In genomic region chrX:1239681-1240142, GRCh38 we compare ENCODE assay signal across 9 cellular contexts. TPM values are rescaled to one million over a fixed set of nuclear protein-coding genes. Genes with fewer than 3 reads are reported as not detected.
DNase-seq lines count a peak whose midpoint lies in the region; ATAC-seq, FAIRE-seq and TF ChIP-seq lines count a peak whose summit lies in the region.
"Had no signal": no experiment of that assay in that cellular context is flagged by ENCODE, and none has a peak within 500 bp of the region (broad histone marks: within the 10 kb centered on the region; RNA-seq: fewer than 3 reads in every experiment).

No MANE protein-coding gene starts in this region.

- POLR2A ChIA-PET in T-cell (lab: Charles Lee) = no interaction called here

- CTCF ChIA-PET in T-cell (lab: Charles Lee) = no interaction called here

- peak; percentile 79 for ATAC-seq in GM21528 (IDR thresholded peaks at IDR 0.05; ENCODE audit: low FRiP score, unreplicated experiment)
- ATAC-seq in T-cell (replicated peaks in 1 of 4) = peak in 1 of 4 experiments; percentile 32

- DNase-seq in CD1c-positive myeloid dendritic cell (ENCODE audit: extremely low spot score) = peak; percentile 99
- DNase-seq in T-cell = peak in 19 of 34 experiments; percentile 8 to 75 (median 32)
- DNase-seq in medulla oblongata (ENCODE audit: extremely low spot score) = peak; percentile 75
- DNase-seq in GM19240 (ENCODE audit: insufficient read length, low spot score) = no peak
- DNase-seq in cerebellar nuclear complex (lab: John Stamatoyannopoulos, UW) = no peak
- DNase-seq in AG08395 (ENCODE audit: low spot score) = no peak
- DNase-seq in GM12892 (ENCODE audit: insufficient read length) = no peak

- H3K27me3 Mint-ChIP-seq in T-cell = no peaks in the 10 kb centered on the region

- TF ChIP-seq POLR2A in GM12892 (IDR thresholded peaks at IDR 0.05; ENCODE audit: low read depth, low read length) = no peak

- FAIRE-seq in GM12892 (lab: Jason Lieb, UNC) = no peak
- FAIRE-seq: bronchial epithelial cell had no signal

- H3K4me3 Mint-ChIP-seq in T-cell = no peak overlapping the region

- H3K27ac Mint-ChIP-seq in T-cell = no peak overlapping the region

- no peaks in the 10 kb centered on the region for H3K36me3 Mint-ChIP-seq in T-cell

- no peaks in the 10 kb centered on the region for H3K9me3 Mint-ChIP-seq in T-cell

- H3K4me1 Mint-ChIP-seq in T-cell = peaks cover 6 to 24% (median 8%) of the 10 kb centered on the region in 3 donors

RNA-seq across cellular contexts. Expression of gene CRLF2, which starts 27.3 kb away (rescaled TPM):
- 1 to 10 TPM in 2 of 5 donors, under 1 TPM in 3; 0.48 to 1.9 (median 0.82) TPM for total RNA-seq in T-cell
- polyA plus RNA-seq in GM12892 (2012; ENCODE audit: missing spikeins) = 1.2 TPM
- total RNA-seq: bronchial epithelial cell had no signal

RNA-seq across cellular contexts. Expression of gene CSF2RA, which starts 28.9 kb away (rescaled TPM):
- total RNA-seq in T-cell = under 1 TPM in 4 of 5 donors, not detected in 1; 0.26 to 0.78 (median 0.47) TPM
- polyA plus RNA-seq in GM12892 (2012; ENCODE audit: missing spikeins) = 0.47 TPM
- total RNA-seq: bronchial epithelial cell had no signal

Comparison
In these comparisons a context has a peak if more than half of its experiments do, and no peak if none do; other contexts are left out.
1. DNase-seq: peak in CD1c-positive myeloid dendritic cell (single experiment), T-cell (19 of 34) and medulla oblongata (single experiment); none in GM19240 (single experiment), cerebellar nuclear complex (0 of 2), AG08395 (single experiment) and GM12892 (single experiment).